Comparison of ENCODE assay signal across 10 cellular contexts in the genomic region with DNA sequence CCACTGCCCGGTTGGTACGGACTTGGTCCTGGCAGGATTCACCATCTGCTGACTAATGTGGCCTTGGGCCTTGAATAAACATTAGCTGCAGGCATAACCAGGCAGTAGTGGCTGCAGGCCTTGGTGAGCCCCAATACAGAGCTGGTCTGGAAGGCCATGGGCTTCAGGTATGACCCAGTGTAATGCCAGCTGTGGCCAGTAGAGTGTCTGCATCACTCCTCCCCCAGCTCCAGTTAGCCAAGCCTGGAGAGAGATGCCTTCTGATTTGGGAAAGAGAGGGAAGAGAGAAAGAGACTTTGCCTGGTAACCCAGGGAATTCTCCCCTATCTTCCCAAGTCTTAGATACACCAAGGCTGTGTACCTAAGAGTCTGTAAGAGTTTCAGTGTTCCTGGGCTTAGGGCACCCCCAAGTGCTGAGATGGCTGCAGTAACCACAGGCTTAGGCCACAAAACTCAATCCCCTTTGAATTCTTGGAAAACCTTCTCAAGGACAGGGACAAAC. TPM values are rescaled to one million over a fixed set of nuclear protein-coding genes. Genes with fewer than 3 reads are reported as not detected.
DNase-seq lines count a peak whose midpoint lies in the region; ATAC-seq and TF ChIP-seq lines count a peak whose summit lies in the region.
"Had no signal": no experiment of that assay in that cellular context is flagged by ENCODE, and none has a peak within 500 bp of the region (broad histone marks: within the 10 kb centered on the region; RNA-seq: fewer than 3 reads in every experiment).

No MANE protein-coding gene starts in this region.

- H3K27me3 Mint-ChIP-seq in progenitor cell of endocrine pancreas = no peaks in the 10 kb centered on the region
- peaks cover 9% of the 10 kb centered on the region for H3K27me3 Mint-ChIP-seq in activated T-helper 1 cell treated with anti-CD3 and anti-CD28 coated beads, Interleukin-12 subunit alpha, Interleukin-12 subunit beta, Interleukin-2, Interleukin-4 antibody, amounts not matched to agents 30 ng/mL and 10 ng/mL and 1 ng/mL, durations not matched to agents 14 hours and 24 hours and 36 hours (ENCODE audit: insufficient read depth)
- H3K27me3 Mint-ChIP-seq in CD4-positive, alpha-beta memory T cell = no peaks in the 10 kb centered on the region
- H3K27me3 Mint-ChIP-seq: memory B cell had no signal

- H3K4me3 ChIP-seq in GM12875 (ENCODE audit: low read depth, low read length) = no peak overlapping the region
- no peak overlapping the region for H3K4me3 ChIP-seq in epithelial cell of proximal tubule (ENCODE audit: low read depth, low read length)
- H3K4me3 ChIP-seq in CD4-positive, alpha-beta memory T cell (ENCODE audit: low read length in 2 of 2) = no peak overlapping the region

- TF ChIP-seq CTCF in GM12875 (IDR thresholded peaks at IDR 0.05; ENCODE audit: borderline replicate concordance, insufficient read depth, low read depth, low read length) (peak; percentile 79), epithelial cell of proximal tubule (conservative IDR thresholded peaks at IDR 0.05; ENCODE audit: low read depth, low read length) (peak; percentile 56), progenitor cell of endocrine pancreas (IDR thresholded peaks at IDR 0.05; ENCODE audit: unreplicated experiment) (peak; percentile 50)

- CTCF ChIA-PET in CD4-positive, alpha-beta memory T cell (lab: Charles Lee; ENCODE audit: partially characterized antibody) = interaction anchor here (0.6 to 2.0 kb wide), 3 partner anchors 295 to 300 kb away, joined by 3 to 9 read pairs (median 3); no protein-coding TSS in a partner anchor

- peaks cover 14% of the 10 kb centered on the region for H3K4me1 Mint-ChIP-seq in progenitor cell of endocrine pancreas (ENCODE audit: low read depth)
- H3K4me1 Mint-ChIP-seq in activated T-helper 1 cell treated with anti-CD3 and anti-CD28 coated beads, Interleukin-12 subunit alpha, Interleukin-12 subunit beta, Interleukin-2, Interleukin-4 antibody, amounts not matched to agents 30 ng/mL and 10 ng/mL and 1 ng/mL, durations not matched to agents 14 hours and 24 hours and 36 hours (ENCODE audit: low read depth) = no peaks in the 10 kb centered on the region
- H3K4me1 Mint-ChIP-seq in CD4-positive, alpha-beta memory T cell = peaks cover 0 to 2% (median under 1%) of the 10 kb centered on the region in 4 donors

- H3K27ac Mint-ChIP-seq in progenitor cell of endocrine pancreas = no peak overlapping the region
- no peak overlapping the region for H3K27ac Mint-ChIP-seq in activated T-helper 1 cell treated with anti-CD3 and anti-CD28 coated beads, Interleukin-12 subunit alpha, Interleukin-12 subunit beta, Interleukin-2, Interleukin-4 antibody, amounts not matched to agents 30 ng/mL and 10 ng/mL and 1 ng/mL, durations not matched to agents 14 hours and 24 hours and 36 hours
- H3K27ac Mint-ChIP-seq in CD4-positive, alpha-beta memory T cell = no peak overlapping the region
- H3K27ac Mint-ChIP-seq: brain, memory B cell had no signal

- H3K4me1 ChIP-seq in CD4-positive, alpha-beta memory T cell (ENCODE audit: insufficient read depth, low read length) = peaks cover 4% of the 10 kb centered on the region

- no peaks in the 10 kb centered on the region for H3K9me3 Mint-ChIP-seq in progenitor cell of endocrine pancreas (ENCODE audit: low read depth)
- H3K9me3 Mint-ChIP-seq in activated T-helper 1 cell treated with anti-CD3 and anti-CD28 coated beads, Interleukin-12 subunit alpha, Interleukin-12 subunit beta, Interleukin-2, Interleukin-4 antibody, amounts not matched to agents 30 ng/mL and 10 ng/mL and 1 ng/mL, durations not matched to agents 14 hours and 24 hours and 36 hours = peaks cover 5% of the 10 kb centered on the region
- H3K9me3 Mint-ChIP-seq in CD4-positive, alpha-beta memory T cell = peaks cover 0 to 13% (median 2%) of the 10 kb centered on the region in 8 donors

- intact Hi-C loops in activated T-helper 1 cell treated with anti-CD3 and anti-CD28 coated beads, Interleukin-12 subunit alpha, Interleukin-12 subunit beta, Interleukin-2, Interleukin-4 antibody, amounts not matched to agents 30 ng/mL and 10 ng/mL and 1 ng/mL, durations not matched to agents 14 hours and 24 hours and 36 hours (cut with micrococcal nuclease) = no loop called here
- intact Hi-C loops in CD4-positive, alpha-beta memory T cell (cut with micrococcal nuclease) = no loop called here

- no peaks in the 10 kb centered on the region for H3K36me3 ChIP-seq in CD4-positive, alpha-beta memory T cell (ENCODE audit: insufficient read depth, low read length)

- H3K27ac ChIP-seq in CD4-positive, alpha-beta memory T cell (ENCODE audit: low read depth, low read length) = no peak overlapping the region

- DNase-seq in NAMALWA (ENCODE audit: low spot score) = peak; percentile 29
- DNase-seq in epithelial cell of proximal tubule (ENCODE audit: low read depth) = no peak
- DNase-seq in progenitor cell of endocrine pancreas (ENCODE audit: low spot score, unreplicated experiment) = no peak
- DNase-seq in activated T-helper 1 cell treated with anti-CD3 and anti-CD28 coated beads, Interleukin-12 subunit alpha, Interleukin-12 subunit beta, Interleukin-2, Interleukin-4 antibody, amounts not matched to agents 30 ng/mL and 10 ng/mL and 1 ng/mL, durations not matched to agents 14 hours and 24 hours and 36 hours (ENCODE audit: low spot score) = no peak
- no peak for DNase-seq in CD4-positive, alpha-beta memory T cell
- DNase-seq in kidney glomerular epithelial cell (lab: John Stamatoyannopoulos, UW) = no peak

- H3K36me3 Mint-ChIP-seq in progenitor cell of endocrine pancreas (ENCODE audit: insufficient read depth) = no peaks in the 10 kb centered on the region
- no peaks in the 10 kb centered on the region for H3K36me3 Mint-ChIP-seq in activated T-helper 1 cell treated with anti-CD3 and anti-CD28 coated beads, Interleukin-12 subunit alpha, Interleukin-12 subunit beta, Interleukin-2, Interleukin-4 antibody, amounts not matched to agents 30 ng/mL and 10 ng/mL and 1 ng/mL, durations not matched to agents 14 hours and 24 hours and 36 hours (ENCODE audit: low read depth)
- H3K36me3 Mint-ChIP-seq in CD4-positive, alpha-beta memory T cell = peaks cover 0 to 3% of the 10 kb centered on the region in 2 donors

- POLR2A ChIA-PET in CD4-positive, alpha-beta memory T cell (lab: Charles Lee; ENCODE audit: partially characterized antibody) = no interaction called here

- ATAC-seq in HG02798 (IDR thresholded peaks at IDR 0.05; ENCODE audit: poor library complexity, unreplicated experiment) = no peak

- no peak overlapping the region for H3K4me3 Mint-ChIP-seq in progenitor cell of endocrine pancreas (ENCODE audit: low read depth)
- no peak overlapping the region for H3K4me3 Mint-ChIP-seq in activated T-helper 1 cell treated with anti-CD3 and anti-CD28 coated beads, Interleukin-12 subunit alpha, Interleukin-12 subunit beta, Interleukin-2, Interleukin-4 antibody, amounts not matched to agents 30 ng/mL and 10 ng/mL and 1 ng/mL, durations not matched to agents 14 hours and 24 hours and 36 hours
- H3K4me3 Mint-ChIP-seq in CD4-positive, alpha-beta memory T cell = no peak overlapping the region
- H3K4me3 Mint-ChIP-seq: brain, memory B cell had no signal

- H3K27me3 ChIP-seq in CD4-positive, alpha-beta memory T cell (ENCODE audit: insufficient read depth, low read length) = no peaks in the 10 kb centered on the region

- H3K9me3 ChIP-seq in CD4-positive, alpha-beta memory T cell (ENCODE audit: control insufficient read depth in 1 of 2, low read length in 2 of 2) = no peaks in the 10 kb centered on the region

RNA-seq across cellular contexts. Expression of a gene that starts 5.6 kb away (rescaled TPM):
- total RNA-seq in epithelial cell of proximal tubule = 0.52 and 0.65 TPM in 2 replicates
- 42.8 and 47.1 TPM in 2 replicates for total RNA-seq in progenitor cell of endocrine pancreas
- total RNA-seq in activated T-helper 1 cell treated with anti-CD3 and anti-CD28 coated beads, Interleukin-12 subunit alpha, Interleukin-12 subunit beta, Interleukin-2, Interleukin-4 antibody, amounts not matched to agents 30 ng/mL and 10 ng/mL and 1 ng/mL, durations not matched to agents 14 hours and 24 hours and 36 hours = 1.2 and 1.9 TPM in 2 replicates
- 1 to 10 TPM; 1.9 to 3.2 TPM for total RNA-seq in CD4-positive, alpha-beta memory T cell
- polyA plus RNA-seq in CD4-positive, alpha-beta memory T cell = under 1 TPM; 0.28 to 0.66 TPM

RNA-seq across cellular contexts. Expression of a gene that starts 19.1 kb away (rescaled TPM):
- total RNA-seq in epithelial cell of proximal tubule (9.2 and 9.6 TPM in 2 replicates), progenitor cell of endocrine pancreas (18.2 and 22.0 TPM in 2 replicates)
- total RNA-seq in activated T-helper 1 cell treated with anti-CD3 and anti-CD28 coated beads, Interleukin-12 subunit alpha, Interleukin-12 subunit beta, Interleukin-2, Interleukin-4 antibody, amounts not matched to agents 30 ng/mL and 10 ng/mL and 1 ng/mL, durations not matched to agents 14 hours and 24 hours and 36 hours = 69.9 and 74.2 TPM in 2 replicates
- 100 to 1,000 TPM; 119 to 122 TPM for total RNA-seq in CD4-positive, alpha-beta memory T cell
- polyA plus RNA-seq in CD4-positive, alpha-beta memory T cell = 10 to 100 TPM in 1 of 2 donors, 1 to 10 TPM in 1; 1.5 to 38.0 TPM

Comparison
In these comparisons a context has a peak if more than half of its experiments do, and no peak if none do; other contexts are left out.
1. RNA of a gene that starts 5.6 kb away (total RNA-seq): 42.8 to 47.1 TPM in progenitor cell of endocrine pancreas; 1.9 to 3.2 TPM in CD4-positive, alpha-beta memory T cell, 1.2 to 1.9 TPM in activated T-helper 1 cell treated with anti-CD3 and anti-CD28 coated beads, Interleukin-12 subunit alpha, Interleukin-12 subunit beta, Interleukin-2, Interleukin-4 antibody, amounts not matched to agents 30 ng/mL and 10 ng/mL and 1 ng/mL, durations not matched to agents 14 hours and 24 hours and 36 hours and 0.52 to 0.65 TPM in epithelial cell of proximal tubule; every median in the first group is over 10 times any median in the second.
2. Peak in every context shown above with its lines, with median percentiles within 50 percentile points of each other: CTCF ChIP-seq.